Comparison of ENCODE assay signal across 8 cellular contexts in the genomic region with DNA sequence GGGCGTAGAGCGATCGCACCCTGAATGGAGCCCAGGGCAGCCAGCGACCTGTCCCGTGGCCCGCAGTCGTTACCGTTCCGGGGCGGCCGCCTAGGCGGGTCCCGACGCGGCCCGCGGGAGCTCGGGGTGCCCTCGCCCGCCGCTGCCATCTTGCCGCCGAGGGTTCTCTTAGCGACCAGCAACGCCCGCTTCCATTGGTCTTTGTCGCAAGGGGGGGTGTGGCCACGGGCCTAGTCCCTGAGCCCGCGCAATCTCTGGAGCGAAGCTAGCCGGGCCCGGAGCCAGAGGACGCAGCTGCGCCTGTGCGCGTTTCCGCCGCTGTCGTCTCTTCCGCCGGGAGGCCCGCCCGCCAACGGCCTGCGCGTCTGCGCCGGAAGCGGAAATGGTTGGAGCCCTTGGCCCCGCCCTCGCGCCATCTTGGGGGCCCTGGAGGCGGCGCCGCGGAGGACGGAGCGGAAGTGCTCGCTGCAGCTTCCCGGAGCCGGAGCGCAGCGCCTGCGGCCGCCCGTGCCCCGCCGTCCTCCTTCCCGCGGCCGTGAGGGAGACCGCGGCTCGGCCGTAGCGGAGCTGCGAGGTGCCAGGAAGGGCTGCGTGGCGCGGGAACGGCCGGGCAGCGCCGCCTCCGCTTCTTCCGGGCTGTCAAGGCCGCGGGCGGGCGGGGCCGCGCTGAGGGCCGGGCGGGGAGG. TPM values are rescaled to one million over a fixed set of nuclear protein-coding genes. Genes with fewer than 3 reads are reported as not detected.
DNase-seq lines count a peak whose midpoint lies in the region; ATAC-seq and TF ChIP-seq lines count a peak whose summit lies in the region.

A gene (minus strand): TSS at position 170 of the 686 bp plus-strand sequence. CDS start 21 bp downstream, at position 149.
A gene with protein sequence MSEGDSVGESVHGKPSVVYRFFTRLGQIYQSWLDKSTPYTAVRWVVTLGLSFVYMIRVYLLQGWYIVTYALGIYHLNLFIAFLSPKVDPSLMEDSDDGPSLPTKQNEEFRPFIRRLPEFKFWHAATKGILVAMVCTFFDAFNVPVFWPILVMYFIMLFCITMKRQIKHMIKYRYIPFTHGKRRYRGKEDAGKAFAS (plus strand): TSS at position 457 of the 686 bp plus-strand sequence. CDS start 3,950 bp downstream, outside the sequence.

- no peaks in the 10 kb centered on the region for H3K9me3 Mint-ChIP-seq in activated naive CD8-positive, alpha-beta T cell treated with anti-CD3 and anti-CD28 coated beads for 36 hours

- intact Hi-C loops in testis (cut with DNase I; ENCODE audit: low total_unique reads), result no loop called here

- peak within 1 kb of the TSS; percentile 69 to 89 for H3K27ac ChIP-seq in testis

- H3K9me3 ChIP-seq in testis, result no peaks in the 10 kb centered on the region

- TF ChIP-seq CTCF in testis (IDR thresholded peaks at IDR 0.05), result no peak

- H3K36me3 ChIP-seq in testis (ENCODE audit: low read depth, missing control alignments), result no peaks in the 10 kb centered on the region

- no peaks in the 10 kb centered on the region for H3K27me3 ChIP-seq in testis

- peak within 1 kb of the TSS; percentile 89 to 94 for H3K4me3 ChIP-seq in testis

- peak within 1 kb of the TSS; percentile 89 for H3K4me3 Mint-ChIP-seq in activated naive CD8-positive, alpha-beta T cell treated with anti-CD3 and anti-CD28 coated beads for 36 hours

- peak; percentile 85 for TF ChIP-seq POLR2A in GM10847 (IDR thresholded peaks at IDR 0.05; ENCODE audit: extremely low read depth, insufficient read length)
- peak; percentile 42 for TF ChIP-seq POLR2A in testis (IDR thresholded peaks at IDR 0.05)

- peaks cover 33% of the 10 kb centered on the region for H3K4me1 Mint-ChIP-seq in activated naive CD8-positive, alpha-beta T cell treated with anti-CD3 and anti-CD28 coated beads for 36 hours

- H3K36me3 Mint-ChIP-seq in activated naive CD8-positive, alpha-beta T cell treated with anti-CD3 and anti-CD28 coated beads for 36 hours, result peaks cover 13% of the 10 kb centered on the region

- peak within 1 kb of the TSS; percentile 80 for H3K27ac Mint-ChIP-seq in activated naive CD8-positive, alpha-beta T cell treated with anti-CD3 and anti-CD28 coated beads for 36 hours

- ATAC-seq in HG02642 (IDR thresholded peaks at IDR 0.05; ENCODE audit: poor library complexity, unreplicated experiment), result peak; percentile 91

- no peaks in the 10 kb centered on the region for H3K27me3 Mint-ChIP-seq in activated naive CD8-positive, alpha-beta T cell treated with anti-CD3 and anti-CD28 coated beads for 36 hours

- DNase-seq in NCI-H1105 (lab: John Stamatoyannopoulos, UW), result peak; percentile 99
- peak; percentile 96 for DNase-seq in SKM-1 (lab: John Stamatoyannopoulos, UW; ENCODE audit: unreplicated experiment)
- DNase-seq in activated naive CD8-positive, alpha-beta T cell treated with anti-CD3 and anti-CD28 coated beads for 36 hours, result peak; percentile 100
- DNase-seq in glomerular visceral epithelial cell (ENCODE audit: extremely low spot score), result peak; percentile 98
- peak; percentile 97 for DNase-seq in occipital lobe (lab: John Stamatoyannopoulos, UW)
- peak; percentile 99 for DNase-seq in testis

- peaks cover 25% of the 10 kb centered on the region for H3K4me1 ChIP-seq in testis

- WGBS in testis, 2 donors, result 0 to 1% methylated on average over 22 to 26 of the region's 95 CpGs

RNA-seq across cellular contexts. Expression of the first gene that starts in this region (rescaled TPM):
- total RNA-seq in activated naive CD8-positive, alpha-beta T cell treated with anti-CD3 and anti-CD28 coated beads for 36 hours, result 1 to 10 TPM; 6.8 to 7.8 TPM
- total RNA-seq in occipital lobe (13.1 TPM), testis (10 to 100 TPM; 30.4 to 34.5 TPM)
- polyA plus RNA-seq in testis (ENCODE audit: insufficient read depth, low read depth, low replicate concordance), result 30.9 TPM

RNA-seq across cellular contexts. Expression of the second gene that starts in this region (rescaled TPM):
- 100 to 1,000 TPM; 161 to 176 TPM for total RNA-seq in activated naive CD8-positive, alpha-beta T cell treated with anti-CD3 and anti-CD28 coated beads for 36 hours
- total RNA-seq in occipital lobe (34.5 TPM), testis (100 to 1,000 TPM in 1 of 2 donors, 10 to 100 TPM in 1; 89.9 to 104 TPM)
- polyA plus RNA-seq in testis (ENCODE audit: insufficient read depth, low read depth, low replicate concordance), result 262 TPM

Comparison
In these comparisons a context has a peak if more than half of its experiments do, and no peak if none do; other contexts are left out.
1. Peak in every context shown above with its lines: DNase-seq, ATAC-seq, H3K4me3 ChIP-seq and H3K27ac ChIP-seq.